ENCODE assay signal across 1 cellular context in the genomic region with DNA sequence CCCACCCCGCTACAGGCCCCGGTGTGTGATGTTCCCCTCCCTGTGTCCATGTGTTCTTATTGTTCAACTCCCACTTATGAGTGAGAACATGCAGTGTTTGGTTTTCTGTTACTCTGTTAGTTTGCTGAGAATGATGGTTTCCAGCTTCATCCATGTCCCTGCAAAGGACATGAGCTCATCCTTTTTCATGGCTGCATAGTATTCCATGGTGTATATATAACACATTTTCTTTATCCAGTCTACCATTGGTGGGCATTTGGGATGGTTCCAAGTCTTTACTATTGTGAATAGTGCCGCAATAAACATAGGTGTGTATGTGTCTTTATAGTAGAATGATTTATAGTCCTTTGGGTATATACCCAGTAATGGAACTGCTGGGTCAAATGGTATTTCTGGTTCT.
TF ChIP-seq lines count a peak whose summit lies in the region.

No MANE protein-coding gene starts in this region.

TF ChIP-seq in HEK293, 187 proteins besides CTCF, POLR2A, EP300 and RAD21:
- TF ChIP-seq, protein P1, sequence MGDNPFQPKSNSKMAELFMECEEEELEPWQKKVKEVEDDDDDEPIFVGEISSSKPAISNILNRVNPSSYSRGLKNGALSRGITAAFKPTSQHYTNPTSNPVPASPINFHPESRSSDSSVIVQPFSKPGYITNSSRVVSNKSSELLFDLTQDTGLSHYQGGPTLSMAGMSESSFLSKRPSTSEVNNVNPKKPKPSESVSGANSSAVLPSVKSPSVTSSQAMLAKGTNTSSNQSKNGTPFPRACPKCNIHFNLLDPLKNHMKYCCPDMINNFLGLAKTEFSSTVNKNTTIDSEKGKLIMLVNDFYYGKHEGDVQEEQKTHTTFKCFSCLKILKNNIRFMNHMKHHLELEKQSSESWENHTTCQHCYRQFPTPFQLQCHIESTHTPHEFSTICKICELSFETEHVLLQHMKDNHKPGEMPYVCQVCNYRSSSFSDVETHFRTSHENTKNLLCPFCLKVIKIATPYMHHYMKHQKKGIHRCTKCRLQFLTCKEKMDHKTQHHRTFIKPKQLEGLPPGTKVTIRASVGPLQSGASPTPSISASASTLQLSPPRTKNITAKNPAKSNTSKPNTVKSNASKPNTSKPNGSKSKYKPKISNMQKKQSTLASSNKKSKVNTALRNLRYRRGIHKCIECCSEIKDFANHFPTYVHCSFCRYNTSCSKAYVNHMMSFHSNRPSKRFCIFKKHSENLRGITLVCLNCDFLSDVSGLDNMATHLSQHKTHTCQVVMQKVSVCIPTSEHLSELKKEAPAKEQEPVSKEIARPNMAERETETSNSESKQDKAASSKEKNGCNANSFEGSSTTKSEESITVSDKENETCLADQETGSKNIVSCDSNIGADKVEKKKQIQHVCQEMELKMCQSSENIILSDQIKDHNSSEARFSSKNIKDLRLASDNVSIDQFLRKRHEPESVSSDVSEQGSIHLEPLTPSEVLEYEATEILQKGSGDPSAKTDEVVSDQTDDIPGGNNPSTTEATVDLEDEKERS (tag by site-specific recombination; IDR thresholded peaks at IDR 0.05) = 0 out of 2 replicates have a peak, but pooled peaks have one; percentile 35
- peak; percentile 89 for TF ChIP-seq ZNF146 (tag by site-specific recombination; IDR thresholded peaks at IDR 0.05)
TF ChIP-seq in HEK293: peak in this region for 2; not testable (repeated sequence) for 185.
